ENCODE assay signal across 24 cellular contexts in genomic region chr3:41847679-41848078, GRCh38.
DNase-seq lines count a peak whose midpoint lies in the region; ATAC-seq, FAIRE-seq and TF ChIP-seq lines count a peak whose summit lies in the region.
"Had no signal": no experiment of that assay in that cellular context is flagged by ENCODE, and none has a peak within 500 bp of the region (broad histone marks: within the 10 kb centered on the region; RNA-seq: fewer than 3 reads in every experiment).

No MANE protein-coding gene starts in this region.

- H3K27ac ChIP-seq in KMS-11, result peak overlapping the region; percentile 55
- H3K27ac ChIP-seq in endodermal cell (ENCODE audit: low read depth, low read length), result no peak overlapping the region
- H3K27ac ChIP-seq: A549; BLaER1 treated with 17β-estradiol and CSF1 and Interleukin-3, amounts not matched to agents 10 nM and 100 nM; HL-60; SJSA1 had no signal

- ATAC-seq in GM18498 (IDR thresholded peaks at IDR 0.05; ENCODE audit: unreplicated experiment), result peak; percentile 50
- peak; percentile 67 for ATAC-seq in GM18517 (IDR thresholded peaks at IDR 0.05; ENCODE audit: unreplicated experiment)
- ATAC-seq: A549, HCT116 had no signal

- 88% methylated on average over 1 of the region's 1 CpG; no CpG with 5 or more reads in 1 of the 2 experiments for WGBS in endodermal cell (ENCODE audit: insufficient coverage in 1 of 2, insufficient read length in 1 of 2), 2 experiments

- H3K36me3 ChIP-seq in KMS-11 (ENCODE audit: insufficient read depth), result no peaks in the 10 kb centered on the region
- no peaks in the 10 kb centered on the region for H3K36me3 ChIP-seq in endodermal cell (ENCODE audit: control insufficient read depth, insufficient read depth, low read length)
- H3K36me3 ChIP-seq: SJSA1 had no signal

- DNase-seq in endodermal cell (no peak), GM19239 (ENCODE audit: insufficient read length, low spot score) (no peak), DMS79 (lab: John Stamatoyannopoulos, UW) (no peak)
- no peak for DNase-seq in activated CD4-positive, alpha-beta memory T cell treated with anti-CD3 and anti-CD28 coated beads for 36 hours
- DNase-seq: AML-193; CD4-positive, alpha-beta T cell; Karpas-422; NCI-H1092 treated with DMSO at 0.1 percent for 48 hours; NCI-H1436; NCI-H187; NCI-H2081 treated with DMSO at 0.1 percent for 48 hours; NCI-H2171; NCI-H226; NCI-H510A; T-helper 1 cell had no signal

- peaks cover 9% of the 10 kb centered on the region for H3K9me3 ChIP-seq in endodermal cell (ENCODE audit: control insufficient read depth, low read length)
- H3K9me3 ChIP-seq: A549, SJSA1 had no signal

- no peak overlapping the region for H3K4me3 Mint-ChIP-seq in endodermal cell
- no peak overlapping the region for H3K4me3 Mint-ChIP-seq in activated CD4-positive, alpha-beta memory T cell treated with anti-CD3 and anti-CD28 coated beads for 36 hours
- H3K4me3 Mint-ChIP-seq: CD4-positive, alpha-beta T cell had no signal

- intact Hi-C loops in activated CD4-positive, alpha-beta memory T cell treated with anti-CD3 and anti-CD28 coated beads for 36 hours (cut with micrococcal nuclease), result loop anchor here (1.0 kb wide), 1 partner anchor 11 kb away; no protein-coding TSS in a partner anchor

- H3K36me3 Mint-ChIP-seq in endodermal cell (ENCODE audit: low read depth), result peaks cover 11% of the 10 kb centered on the region
- peaks cover 18% of the 10 kb centered on the region for H3K36me3 Mint-ChIP-seq in activated CD4-positive, alpha-beta memory T cell treated with anti-CD3 and anti-CD28 coated beads for 36 hours

- H4K20me1 ChIP-seq in KMS-11 (ENCODE audit: insufficient read depth), result no peaks in the 10 kb centered on the region
- H4K20me1 ChIP-seq: BLaER1 treated with 17β-estradiol and CSF1 and Interleukin-3, amounts not matched to agents 10 nM and 100 nM had no signal

- FAIRE-seq in GM19239 (lab: Jason Lieb, UNC), result no peak
- FAIRE-seq: A549, D721Med had no signal

- peaks cover 11% of the 10 kb centered on the region for H3K4me1 Mint-ChIP-seq in endodermal cell
- peaks cover 25% of the 10 kb centered on the region for H3K4me1 Mint-ChIP-seq in activated CD4-positive, alpha-beta memory T cell treated with anti-CD3 and anti-CD28 coated beads for 36 hours (ENCODE audit: low read depth)

- no peak overlapping the region for H3K4me3 ChIP-seq in KMS-11 (IDR thresholded peaks at IDR 0.05; ENCODE audit: insufficient read depth, low read depth, low read length)
- peak overlapping the region; percentile 12 for H3K4me3 ChIP-seq in endodermal cell (ENCODE audit: low read length)
- H3K4me3 ChIP-seq: A549; BLaER1 treated with 17β-estradiol and CSF1 and Interleukin-3, amounts not matched to agents 10 nM and 100 nM; SJSA1 had no signal

- H3K4me2 ChIP-seq in KMS-11, result peak overlapping the region; percentile 68
- H3K4me2 ChIP-seq: A549; BLaER1 treated with 17β-estradiol and CSF1 and Interleukin-3, amounts not matched to agents 10 nM and 100 nM had no signal

- no peak overlapping the region for H2AFZ ChIP-seq in KMS-11 (ENCODE audit: low read depth)

- no peak for TF ChIP-seq CTCF in KMS-11 (conservative IDR thresholded peaks at IDR 0.05; ENCODE audit: low read depth, low read length)
- no peak for TF ChIP-seq CTCF in endodermal cell (conservative IDR thresholded peaks at IDR 0.05)

- H3K9me3 Mint-ChIP-seq in endodermal cell, result peaks cover 12% of the 10 kb centered on the region
- H3K9me3 Mint-ChIP-seq in activated CD4-positive, alpha-beta memory T cell treated with anti-CD3 and anti-CD28 coated beads for 36 hours, result peaks cover 11% of the 10 kb centered on the region

- H3K79me2 ChIP-seq in KMS-11 (ENCODE audit: insufficient read depth, low read depth), result no peaks in the 10 kb centered on the region

- no peaks in the 10 kb centered on the region for H3K27me3 ChIP-seq in KMS-11 (ENCODE audit: insufficient read depth, low read depth)
- no peaks in the 10 kb centered on the region for H3K27me3 ChIP-seq in endodermal cell (ENCODE audit: control insufficient read depth, insufficient read depth, low read length, poor library complexity, severe bottlenecking)
- H3K27me3 ChIP-seq: BLaER1 treated with 17β-estradiol and CSF1 and Interleukin-3, amounts not matched to agents 10 nM and 100 nM; SJSA1 had no signal

- H3K9ac ChIP-seq in KMS-11 (no peak overlapping the region), endodermal cell (ENCODE audit: extremely low read depth, low read length, poor library complexity, severe bottlenecking) (no peak overlapping the region)
- H3K9ac ChIP-seq: BLaER1 treated with 17β-estradiol and CSF1 and Interleukin-3, amounts not matched to agents 10 nM and 100 nM had no signal

- peaks cover 57% of the 10 kb centered on the region for H3K4me1 ChIP-seq in KMS-11 (ENCODE audit: low read depth, poor library complexity, severe bottlenecking)
- peaks cover 5% of the 10 kb centered on the region for H3K4me1 ChIP-seq in endodermal cell (ENCODE audit: control insufficient read depth, insufficient read depth, low read length)
- H3K4me1 ChIP-seq: A549; BLaER1 treated with 17β-estradiol and CSF1 and Interleukin-3, amounts not matched to agents 10 nM and 100 nM; SJSA1 had no signal

- CTCF ChIA-PET in activated CD4-positive, alpha-beta memory T cell treated with anti-CD3 and anti-CD28 coated beads for 36 hours (lab: Charles Lee), result no interaction called here

- H3K27ac Mint-ChIP-seq in endodermal cell, result no peak overlapping the region
- H3K27ac Mint-ChIP-seq in activated CD4-positive, alpha-beta memory T cell treated with anti-CD3 and anti-CD28 coated beads for 36 hours, result no peak overlapping the region
- H3K27ac Mint-ChIP-seq: CD4-positive, alpha-beta T cell had no signal

- H3K27me3 Mint-ChIP-seq in endodermal cell (ENCODE audit: insufficient read depth), result no peaks in the 10 kb centered on the region
- H3K27me3 Mint-ChIP-seq in activated CD4-positive, alpha-beta memory T cell treated with anti-CD3 and anti-CD28 coated beads for 36 hours, result no peaks in the 10 kb centered on the region
- H3K27me3 Mint-ChIP-seq: CD4-positive, alpha-beta T cell had no signal

- POLR2A ChIA-PET in activated CD4-positive, alpha-beta memory T cell treated with anti-CD3 and anti-CD28 coated beads for 36 hours (lab: Charles Lee), result no interaction called here
